ENCODE assay signal across 8 cellular contexts in genomic region chr3:24088782-24089181, GRCh38.
DNase-seq lines count a peak whose midpoint lies in the region; ATAC-seq and TF ChIP-seq lines count a peak whose summit lies in the region.

No MANE protein-coding gene starts in this region.

- CTCF ChIA-PET in CD8-positive, alpha-beta T cell (lab: Charles Lee), result no interaction called here

- H3K27ac Mint-ChIP-seq in CD8-positive, alpha-beta T cell, result no peak overlapping the region

- no peaks in the 10 kb centered on the region for H3K36me3 ChIP-seq in CD8-positive, alpha-beta T cell (ENCODE audit: insufficient read depth, low read length)
- H3K36me3 ChIP-seq in MG63, result no peaks in the 10 kb centered on the region

- no peaks in the 10 kb centered on the region for H3K4me1 Mint-ChIP-seq in CD8-positive, alpha-beta T cell (ENCODE audit: low read depth)

- POLR2A ChIA-PET in CD8-positive, alpha-beta T cell (lab: Charles Lee), result no interaction called here

- H3K4me3 ChIP-seq in CD8-positive, alpha-beta T cell (ENCODE audit: low read depth, low read length), result no peak overlapping the region
- H3K4me3 ChIP-seq in MG63, result no peak overlapping the region

- H3K4me3 Mint-ChIP-seq in CD8-positive, alpha-beta T cell, result no peak overlapping the region

- H3K4me1 ChIP-seq in foreskin keratinocyte, result no peaks in the 10 kb centered on the region
- H3K4me1 ChIP-seq in CD8-positive, alpha-beta T cell (ENCODE audit: insufficient read depth, low read length), result no peaks in the 10 kb centered on the region

- intact Hi-C loops in CD8-positive, alpha-beta T cell (cut with DNase I, micrococcal nuclease), result no loop called here

- TF ChIP-seq CTCF in foreskin keratinocyte (conservative IDR thresholded peaks at IDR 0.05), result peak; percentile 69
- no peak for TF ChIP-seq CTCF in CD8-positive, alpha-beta T cell (IDR thresholded peaks at IDR 0.05)

- no peaks in the 10 kb centered on the region for H3K9me3 ChIP-seq in CD8-positive, alpha-beta T cell (ENCODE audit: low read length)
- H3K9me3 ChIP-seq in MG63, result no peaks in the 10 kb centered on the region

- ATAC-seq in GM21515 (IDR thresholded peaks at IDR 0.05; ENCODE audit: unreplicated experiment) (peak; percentile 79), foreskin keratinocyte (peak; percentile 86), GM19397 (IDR thresholded peaks at IDR 0.05; ENCODE audit: unreplicated experiment) (no peak)
- no peak for ATAC-seq in CD8-positive, alpha-beta T cell

- H3K9me3 Mint-ChIP-seq in CD8-positive, alpha-beta T cell, result peaks cover 2% of the 10 kb centered on the region

- peak; percentile 78 for DNase-seq in D341Med (ENCODE audit: low spot score)
- peak; percentile 9 for DNase-seq in NCI-H2029 (lab: John Stamatoyannopoulos, UW)
- peak in 1 of 2 donors; percentile 34 for DNase-seq in foreskin keratinocyte
- no peak for DNase-seq in CD8-positive, alpha-beta T cell
- no peak for DNase-seq in MG63
- DNase-seq in activated T-cell treated with anti-CD3 and anti-CD28 coated beads, Interleukin-2, amount 50 U/mL, for 48 hours, result no peak

- H3K27me3 ChIP-seq in foreskin keratinocyte (no peaks in the 10 kb centered on the region), MG63 (no peaks in the 10 kb centered on the region)
- no peaks in the 10 kb centered on the region for H3K27me3 ChIP-seq in CD8-positive, alpha-beta T cell (ENCODE audit: insufficient read depth, low read length)

- H3K27me3 Mint-ChIP-seq in CD8-positive, alpha-beta T cell (ENCODE audit: low read depth), result peaks cover 6% of the 10 kb centered on the region

- H3K27ac ChIP-seq in foreskin keratinocyte, result no peak overlapping the region
- H3K27ac ChIP-seq in CD8-positive, alpha-beta T cell (ENCODE audit: low read depth, low read length), result no peak overlapping the region

- H3K36me3 Mint-ChIP-seq in CD8-positive, alpha-beta T cell, result no peaks in the 10 kb centered on the region

Comparison
In these comparisons a context has a peak if more than half of its experiments do, and no peak if none do; other contexts are left out.
1. DNase-seq: peak in D341Med (single experiment) and NCI-H2029 (single experiment); none in CD8-positive, alpha-beta T cell (0 of 7), MG63 (single experiment) and activated T-cell treated with anti-CD3 and anti-CD28 coated beads, Interleukin-2, amount 50 U/mL, for 48 hours (0 of 2).
2. ATAC-seq: peak in GM21515 (single experiment) and foreskin keratinocyte (single experiment); none in CD8-positive, alpha-beta T cell (single experiment) and GM19397 (single experiment).